Comparison of ENCODE assay signal across 8 cellular contexts in the genomic region with DNA sequence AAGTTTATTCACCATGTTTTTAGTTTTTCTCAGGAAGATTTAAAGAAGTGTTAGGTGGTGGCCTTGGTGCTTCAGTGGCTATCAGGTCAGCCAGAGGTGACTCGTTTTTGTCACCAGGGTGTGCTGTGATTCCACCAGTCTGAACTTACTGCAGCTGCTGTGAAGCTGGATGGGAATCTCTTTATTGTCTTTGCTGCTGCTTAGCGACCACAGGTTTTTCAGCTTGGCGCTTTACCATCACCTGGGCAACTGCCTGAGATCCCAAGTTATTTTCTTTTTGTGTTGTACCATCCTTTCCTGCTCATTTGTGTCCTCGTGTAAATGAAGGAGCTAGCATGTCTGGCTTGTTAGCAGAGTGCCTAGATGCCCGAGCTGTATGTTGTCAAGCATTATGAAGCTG.
DNase-seq lines count a peak whose midpoint lies in the region; ATAC-seq, FAIRE-seq and TF ChIP-seq lines count a peak whose summit lies in the region.

No MANE protein-coding gene starts in this region.

- no peaks in the 10 kb centered on the region for H3K36me3 Mint-ChIP-seq in immature natural killer cell

- peak; percentile 18 for DNase-seq in 8988T
- peak; percentile 30 for DNase-seq in NCI-H2107 (lab: John Stamatoyannopoulos, UW)
- peak; percentile 2 for DNase-seq in GM12878 (ENCODE audit: low read depth, low spot score)
- peak; percentile 59 for DNase-seq in inferior parietal cortex (ENCODE audit: extremely low spot score)
- no peak for DNase-seq in upper lobe of right lung
- DNase-seq in immature natural killer cell, result no peak
- DNase-seq in germinal center (ENCODE audit: low spot score), result no peak

- peak; percentile 58 for ATAC-seq in GM19351 (IDR thresholded peaks at IDR 0.05; ENCODE audit: unreplicated experiment)
- ATAC-seq in GM12878, result peak; percentile 68
- ATAC-seq in upper lobe of right lung, result peak; percentile 93

- H3K9me3 ChIP-seq in GM12878 (replicated peaks; ENCODE audit: control insufficient read depth, insufficient read depth, low read length), result no peaks in the 10 kb centered on the region
- no peaks in the 10 kb centered on the region for H3K9me3 ChIP-seq in upper lobe of right lung

- H3K36me3 ChIP-seq in GM12878 (ENCODE audit: control insufficient read depth in 2 of 2, insufficient read depth in 2 of 2, low read length in 1 of 2) (no peaks in the 10 kb centered on the region), upper lobe of right lung (no peaks in the 10 kb centered on the region)

- TF ChIP-seq POLR2A in GM12878 (IDR thresholded peaks at IDR 0.05; ENCODE audit: low read depth, low read length), result no peak

- peak; percentile 29 to 59 (median 50); a peak in 4 of 6 replicates for TF ChIP-seq CTCF in GM12878 (IDR thresholded peaks at IDR 0.05 in 2 of 3, conservative IDR thresholded peaks at IDR 0.05 in 1 of 3; ENCODE audit: control insufficient read depth in 2 of 3, extremely low read depth in 1 of 3, insufficient read depth in 1 of 3, low read depth in 3 of 3, low read length in 3 of 3)
- peak; percentile 50 for TF ChIP-seq CTCF in upper lobe of right lung (IDR thresholded peaks at IDR 0.05)

- in situ Hi-C loops in GM12878 (cut with MboI), result no loop called here

- no peaks in the 10 kb centered on the region for H3K4me1 ChIP-seq in GM12878 (ENCODE audit: control insufficient read depth, insufficient read depth, low read length)
- H3K4me1 ChIP-seq in upper lobe of right lung, result no peaks in the 10 kb centered on the region

- H4K20me1 ChIP-seq in GM12878 (ENCODE audit: control insufficient read depth, insufficient read depth), result no peaks in the 10 kb centered on the region

- H3K9ac ChIP-seq in GM12878 (ENCODE audit: control insufficient read depth, insufficient read depth, low read length), result no peak overlapping the region

- peaks cover 0 to 30% (median 6%) of the 10 kb centered on the region in 6 donors for H3K9me3 Mint-ChIP-seq in immature natural killer cell

- H3K27me3 ChIP-seq in GM12878 (replicated peaks in 1 of 2; ENCODE audit: control insufficient read depth in 2 of 2, insufficient read depth in 2 of 2, low read length in 1 of 2) (no peaks in the 10 kb centered on the region), upper lobe of right lung (no peaks in the 10 kb centered on the region)

- TF ChIP-seq EP300 in GM12878 (IDR thresholded peaks at IDR 0.05; ENCODE audit: borderline replicate concordance in 1 of 2, control insufficient read depth in 1 of 2, low read depth in 2 of 2, low read length in 2 of 2), result no peak

- no peaks in the 10 kb centered on the region for H3K79me2 ChIP-seq in GM12878 (ENCODE audit: control insufficient read depth, insufficient read depth, low read length)

- TF ChIP-seq RAD21 in GM12878 (IDR thresholded peaks at IDR 0.05; ENCODE audit: insufficient read depth, low read depth, low read length), result peak; percentile 46

- H3K27me3 Mint-ChIP-seq in immature natural killer cell (ENCODE audit: low read depth in 3 of 3), result no peaks in the 10 kb centered on the region

- RAD21 ChIA-PET in GM12878 (lab: Charles Lee; ENCODE audit: unreplicated experiment), result interaction anchor here (1.1 kb wide), 1 partner anchor 1512 kb away, joined by 3 read pairs; no protein-coding TSS in a partner anchor

- BruUV-seq in GM12878 (replicated peaks; lab: Mats Ljungman, UMichigan), result no TSS peak

- no peaks in the 10 kb centered on the region for H3K4me1 Mint-ChIP-seq in immature natural killer cell

- POLR2A ChIA-PET in GM12878 (lab: Charles Lee), result no interaction called here

- H3K4me2 ChIP-seq in GM12878 (ENCODE audit: control insufficient read depth, insufficient read depth), result no peak overlapping the region

- H3K27ac ChIP-seq in GM12878 (ENCODE audit: control insufficient read depth, insufficient read depth), result no peak overlapping the region
- H3K27ac ChIP-seq in upper lobe of right lung, result no peak overlapping the region

- intact Hi-C loops in GM12878 (cut with micrococcal nuclease; ENCODE audit: unreplicated experiment), result no loop called here
- intact Hi-C loops in upper lobe of right lung (cut with DNase I), result no loop called here

- H3K4me3 Mint-ChIP-seq in immature natural killer cell, result no peak overlapping the region

- no peak for FAIRE-seq in GM12878 (lab: Jason Lieb, UNC)

- CTCF ChIA-PET in GM12878 (lab: Yijun Ruan, JAX), result interaction anchor here (0.7 to 1.2 kb wide), 2 partner anchors 122 to 1095 kb away, joined by 4 read pairs; no protein-coding TSS in a partner anchor

- SMC1A ChIA-PET in GM12878 (lab: Charles Lee; ENCODE audit: uncharacterized antibody, unreplicated experiment), result no interaction called here

- 3% methylated on average over 5 of the region's 5 CpGs for WGBS in GM12878 (ENCODE audit: insufficient coverage, insufficient replicate concordance, low lambda C conversion rate, missing lambda C conversion rate)

- H3K4me3 ChIP-seq in GM12878 (no peak overlapping the region), upper lobe of right lung (no peak overlapping the region)

- H3K27ac Mint-ChIP-seq in immature natural killer cell, result no peak overlapping the region

- no peak overlapping the region for H2AFZ ChIP-seq in GM12878 (ENCODE audit: control insufficient read depth, low read depth, low read length)

TF ChIP-seq in GM12878, 131 proteins besides CTCF, POLR2A, EP300 and RAD21:
- TF ChIP-seq MXI1 (IDR thresholded peaks at IDR 0.05; ENCODE audit: low read depth, low read length) (no peak), SMC3 (IDR thresholded peaks at IDR 0.05; ENCODE audit: borderline replicate concordance, low read length) (peak; percentile 41; the same call in 1 of the 2 replicates)

Comparison
In these comparisons a context has a peak if more than half of its experiments do, and no peak if none do; other contexts are left out.
1. DNase-seq: peak in 8988T (single experiment), NCI-H2107 (single experiment), GM12878 (single experiment) and inferior parietal cortex (single experiment); none in upper lobe of right lung (single experiment), immature natural killer cell (0 of 3) and germinal center (single experiment).
2. Peak in every context shown above with its lines, with median percentiles within 50 percentile points of each other: ATAC-seq.